In genomic region chr2:54723300-54724149, GRCh38 we compare ENCODE assay signal across 8 cellular contexts. TPM values are rescaled to one million over a fixed set of nuclear protein-coding genes. Genes with fewer than 3 reads are reported as not detected.
A peak's percentile ranks its signal among the peaks of the same experiment; 100 is the strongest.
DNase-seq lines count a peak whose midpoint lies in the region; ATAC-seq and TF ChIP-seq lines count a peak whose summit lies in the region.

Gene EML6 (plus strand): TSS chr2:54723662. CDS start chr2:54725062, 1,400 bp downstream.

- peak within 1 kb of the TSS; percentile 96 to 99 (median 96) for H3K4me3 Mint-ChIP-seq in IgD-negative memory B cell

- H3K36me3 Mint-ChIP-seq in IgD-negative memory B cell = no peaks in the 10 kb centered on the region

- no peak for TF ChIP-seq CTCF in epithelial cell of proximal tubule (conservative IDR thresholded peaks at IDR 0.05; ENCODE audit: low read depth, low read length)

- peaks cover 3% of the 10 kb centered on the region for H3K27me3 Mint-ChIP-seq in IgD-negative memory B cell

- peaks cover 0 to 1% (median 0%) of the 10 kb centered on the region in 3 donors for H3K9me3 Mint-ChIP-seq in IgD-negative memory B cell

- peak; percentile 98 for ATAC-seq in GM21529 (IDR thresholded peaks at IDR 0.05; ENCODE audit: unreplicated experiment)

- H3K4me3 ChIP-seq in epithelial cell of proximal tubule (ENCODE audit: low read depth, low read length) = peak within 1 kb of the TSS; percentile 72

- DNase-seq in DMS 273 treated with DMSO at 0.1 percent for 48 hours (lab: John Stamatoyannopoulos, UW) (peak; percentile 98), OCI-M1 (lab: John Stamatoyannopoulos, UW) (peak; percentile 97), epithelial cell of proximal tubule (ENCODE audit: low read depth) (peak; percentile 75), mucosa of gallbladder (ENCODE audit: low spot score) (peak; percentile 99)
- peak; percentile 98 for DNase-seq in activated T-cell treated with anti-CD3 and anti-CD28 coated beads, Interleukin-2, amount 50 U/mL, for 1 hour
- peak; percentile 93 to 97 for DNase-seq in stimulated activated CD8-positive, alpha-beta memory T cell treated with anti-CD3 and anti-CD28 coated beads, Interleukin-4, amount 100 ng/mL, for 4 hours (ENCODE audit: low read depth in 2 of 2, low spot score in 1 of 2)

- peak within 1 kb of the TSS; percentile 50 to 94 (median 72) for H3K27ac Mint-ChIP-seq in IgD-negative memory B cell

- peaks cover 5 to 26% (median 8%) of the 10 kb centered on the region in 3 donors for H3K4me1 Mint-ChIP-seq in IgD-negative memory B cell

RNA-seq across cellular contexts. Expression of gene EML6, which starts in this region (rescaled TPM):
- 3.8 TPM for polyA plus RNA-seq in IgD-negative memory B cell
- total RNA-seq in epithelial cell of proximal tubule = 0.22 and 3.7 TPM in 2 replicates
- 2.1 TPM for total RNA-seq in mucosa of gallbladder

Comparison
In these comparisons a context has a peak if more than half of its experiments do, and no peak if none do; other contexts are left out.
1. Peak in every context shown above with its lines: DNase-seq, ATAC-seq and H3K4me3 ChIP-seq.